Comparison of ENCODE assay signal across 23 cellular contexts in the genomic region with DNA sequence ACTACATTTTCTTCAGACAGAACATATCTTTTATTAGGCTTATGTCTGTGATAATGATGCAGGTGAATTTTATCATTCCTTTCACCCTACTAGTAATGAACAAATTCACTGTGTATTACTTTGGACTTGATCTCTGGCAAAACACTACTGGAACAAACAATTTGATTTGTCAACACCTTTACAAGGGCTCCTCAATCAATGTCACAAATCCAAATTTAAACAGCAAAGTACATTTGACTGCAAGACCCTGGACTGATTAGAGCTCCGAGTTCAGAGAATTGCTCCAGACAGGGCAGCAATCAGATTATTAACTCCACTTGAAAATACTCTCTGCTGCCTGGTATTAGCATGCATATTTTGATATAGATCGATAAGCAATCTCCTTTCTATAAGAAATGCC.
"Had no signal": no experiment of that assay in that cellular context is flagged by ENCODE, and none has a peak within 500 bp of the region (broad histone marks: within the 10 kb centered on the region; RNA-seq: fewer than 3 reads in every experiment).

No MANE protein-coding gene starts in this region.

- H3K27ac ChIP-seq: colonic mucosa, epithelial cell of prostate, esophagus squamous epithelium, gastrocnemius medialis, heart right ventricle, left ventricle myocardium inferior had no signal

- H3K9me3 ChIP-seq: colonic mucosa, esophagus squamous epithelium, gastrocnemius medialis had no signal

- ATAC-seq: effector memory CD8-positive, alpha-beta T cell; esophagus mucosa; gastrocnemius medialis; heart right ventricle; left cardiac atrium; naive thymus-derived CD4-positive, alpha-beta T cell had no signal

- H3K4me1 ChIP-seq: colonic mucosa, esophagus squamous epithelium, gastrocnemius medialis, heart right ventricle, left ventricle myocardium inferior had no signal

- H3K36me3 ChIP-seq: colonic mucosa, esophagus squamous epithelium, gastrocnemius medialis, heart right ventricle, left ventricle myocardium inferior had no signal

- DNase-seq: colonic mucosa; cortex of kidney; effector CD8-positive, alpha-beta T cell; effector memory CD8-positive, alpha-beta T cell; endodermal cell; erythroblast; esophagus squamous epithelium; foreskin fibroblast; foreskin melanocyte; gastrocnemius medialis; glutamatergic neuron; head of caudate nucleus; heart right ventricle; hippocampal formation; left cardiac atrium; left ventricle myocardium inferior; mammary epithelial cell; mesendoderm; midbrain; naive thymus-derived CD4-positive, alpha-beta T cell had no signal

- H3K4me3 ChIP-seq: colonic mucosa, esophagus squamous epithelium, gastrocnemius medialis, heart right ventricle, left ventricle myocardium inferior, lung had no signal

- H3K27me3 ChIP-seq: colonic mucosa, esophagus squamous epithelium, gastrocnemius medialis, heart right ventricle had no signal
